1 cellular context compared by ENCODE assay signal in the genomic region with DNA sequence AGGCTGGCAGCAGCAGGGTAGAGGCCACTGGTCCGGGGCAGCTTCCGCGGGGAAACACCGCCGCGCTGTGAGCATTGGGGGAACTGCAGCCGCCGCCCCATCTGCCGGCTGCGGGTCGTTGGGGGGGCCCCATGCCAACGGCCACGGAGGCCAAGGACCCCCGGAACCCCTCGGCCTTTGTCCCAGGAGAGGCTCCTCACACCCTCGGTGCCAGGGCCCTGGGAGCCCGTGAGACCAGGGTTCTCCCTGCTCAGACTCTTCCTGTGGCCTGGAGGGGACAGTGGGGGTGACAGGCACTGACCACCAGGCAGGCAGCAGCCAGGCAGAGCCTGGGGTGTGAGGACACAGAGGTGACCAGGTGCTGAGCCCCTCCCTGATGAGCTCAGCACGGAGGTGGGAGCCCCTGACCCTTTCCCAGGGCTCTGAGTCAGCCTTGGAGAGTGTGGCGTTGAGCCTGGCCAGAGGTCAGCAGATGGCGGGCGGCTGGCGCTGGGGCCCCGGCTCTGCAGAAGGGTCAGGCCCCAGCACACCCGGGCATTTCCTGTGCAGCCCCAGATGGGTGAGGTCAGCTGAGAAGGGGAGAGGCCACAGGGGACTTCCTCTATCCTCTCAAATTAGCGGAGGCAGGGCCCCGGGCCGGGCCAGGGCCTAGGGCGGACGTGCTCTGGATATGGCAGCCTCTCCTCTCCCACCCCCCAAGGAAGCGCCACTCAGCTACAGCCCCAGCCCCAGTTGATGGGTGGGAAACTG.
TF ChIP-seq lines count a peak whose summit lies in the region.

No MANE protein-coding gene starts in this region.

TF ChIP-seq in HepG2, 621 proteins besides CTCF, POLR2A, EP300 and RAD21 (continued from another document and continues in another):
- peak; percentile 16; the same call in 1 of the 2 replicates for TF ChIP-seq ZBED4 (CRISPR knock-in tag; IDR thresholded peaks at IDR 0.05; ENCODE audit: borderline replicate concordance)
- TF ChIP-seq ARID4A (CRISPR knock-in tag; IDR thresholded peaks at IDR 0.05; ENCODE audit: borderline replicate concordance), result peak; percentile 32; the same call in 1 of the 2 replicates
- no peak; the same call in 1 of the 2 replicates for TF ChIP-seq ZNF788 (CRISPR knock-in tag; IDR thresholded peaks at IDR 0.05; ENCODE audit: borderline replicate concordance)
- TF ChIP-seq ZFP82 (CRISPR knock-in tag; IDR thresholded peaks at IDR 0.05; ENCODE audit: borderline replicate concordance), result 0 out of 2 replicates have a peak, but pooled peaks have one; percentile 52
- TF ChIP-seq ETV5 (CRISPR knock-in tag; IDR thresholded peaks at IDR 0.05; ENCODE audit: borderline replicate concordance), result peak; percentile 83; the same call in 1 of the 2 replicates
- TF ChIP-seq ZNF138 (CRISPR knock-in tag; IDR thresholded peaks at IDR 0.05; ENCODE audit: low read depth), result no peak
- TF ChIP-seq MIER3 (CRISPR knock-in tag; IDR thresholded peaks at IDR 0.05; ENCODE audit: borderline replicate concordance), result peak; percentile 17; the same call in 1 of the 2 replicates
- peak; percentile 82 for TF ChIP-seq SAP130 (CRISPR knock-in tag; IDR thresholded peaks at IDR 0.05; ENCODE audit: low read depth)
- peak; percentile 44; the same call in 1 of the 2 replicates for TF ChIP-seq POLR2AphosphoS5 (IDR thresholded peaks at IDR 0.05; ENCODE audit: low read depth, low read length)
- TF ChIP-seq LCORL (IDR thresholded peaks at IDR 0.05), result no peak
- peak; percentile 85; the same call in 1 of the 2 replicates for TF ChIP-seq LCORL (CRISPR knock-in tag; IDR thresholded peaks at IDR 0.05)
- no peak for TF ChIP-seq MIER2 (CRISPR knock-in tag; IDR thresholded peaks at IDR 0.05)
- TF ChIP-seq POGK (CRISPR knock-in tag; conservative IDR thresholded peaks at IDR 0.05), result 0 out of 2 replicates have a peak, but pooled peaks have one; percentile 45
- TF ChIP-seq HES4 (CRISPR knock-in tag; IDR thresholded peaks at IDR 0.05; ENCODE audit: borderline replicate concordance), result no peak; the same call in 1 of the 2 replicates
- peak; percentile 15 for TF ChIP-seq ZEB1 (IDR thresholded peaks at IDR 0.05; ENCODE audit: insufficient replicate concordance, low read depth)
- no peak for TF ChIP-seq HMG20B (CRISPR knock-in tag; conservative IDR thresholded peaks at IDR 0.05)
- TF ChIP-seq ZNF563 (CRISPR knock-in tag; IDR thresholded peaks at IDR 0.05), result peak; percentile 25; the same call in 1 of the 2 replicates
- peak; percentile 68 for TF ChIP-seq POLR2G (IDR thresholded peaks at IDR 0.05; ENCODE audit: low read depth, low read length)
- TF ChIP-seq NCOR1 (IDR thresholded peaks at IDR 0.05; ENCODE audit: borderline replicate concordance, low read length), result no peak
- TF ChIP-seq NCOA2 (CRISPR knock-in tag; IDR thresholded peaks at IDR 0.05), result no peak
- TF ChIP-seq ATF5 (CRISPR knock-in tag; IDR thresholded peaks at IDR 0.05; ENCODE audit: low read depth), result peak; percentile 38; the same call in 1 of the 2 replicates
- TF ChIP-seq, protein P1, sequence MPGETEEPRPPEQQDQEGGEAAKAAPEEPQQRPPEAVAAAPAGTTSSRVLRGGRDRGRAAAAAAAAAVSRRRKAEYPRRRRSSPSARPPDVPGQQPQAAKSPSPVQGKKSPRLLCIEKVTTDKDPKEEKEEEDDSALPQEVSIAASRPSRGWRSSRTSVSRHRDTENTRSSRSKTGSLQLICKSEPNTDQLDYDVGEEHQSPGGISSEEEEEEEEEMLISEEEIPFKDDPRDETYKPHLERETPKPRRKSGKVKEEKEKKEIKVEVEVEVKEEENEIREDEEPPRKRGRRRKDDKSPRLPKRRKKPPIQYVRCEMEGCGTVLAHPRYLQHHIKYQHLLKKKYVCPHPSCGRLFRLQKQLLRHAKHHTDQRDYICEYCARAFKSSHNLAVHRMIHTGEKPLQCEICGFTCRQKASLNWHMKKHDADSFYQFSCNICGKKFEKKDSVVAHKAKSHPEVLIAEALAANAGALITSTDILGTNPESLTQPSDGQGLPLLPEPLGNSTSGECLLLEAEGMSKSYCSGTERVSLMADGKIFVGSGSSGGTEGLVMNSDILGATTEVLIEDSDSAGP (CRISPR knock-in tag; IDR thresholded peaks at IDR 0.05; ENCODE audit: borderline replicate concordance), result peak; percentile 56; the same call in 1 of the 2 replicates
- no peak for TF ChIP-seq ZNF619 (CRISPR knock-in tag; IDR thresholded peaks at IDR 0.05)
- TF ChIP-seq SALL1 (CRISPR knock-in tag; IDR thresholded peaks at IDR 0.05), result no peak; the same call in 1 of the 2 replicates
- 0 out of 2 replicates have a peak, but pooled peaks have one; percentile 50 for TF ChIP-seq ZNF772 (CRISPR knock-in tag; IDR thresholded peaks at IDR 0.05)
- peak; percentile 72 for TF ChIP-seq MED1 (CRISPR knock-in tag; IDR thresholded peaks at IDR 0.05)
- peak; percentile 30; the same call in 1 of the 2 replicates for TF ChIP-seq GZF1 (CRISPR knock-in tag; IDR thresholded peaks at IDR 0.05)
- TF ChIP-seq ZNF766 (CRISPR knock-in tag; IDR thresholded peaks at IDR 0.05; ENCODE audit: borderline replicate concordance), result no peak
- TF ChIP-seq, protein P2, sequence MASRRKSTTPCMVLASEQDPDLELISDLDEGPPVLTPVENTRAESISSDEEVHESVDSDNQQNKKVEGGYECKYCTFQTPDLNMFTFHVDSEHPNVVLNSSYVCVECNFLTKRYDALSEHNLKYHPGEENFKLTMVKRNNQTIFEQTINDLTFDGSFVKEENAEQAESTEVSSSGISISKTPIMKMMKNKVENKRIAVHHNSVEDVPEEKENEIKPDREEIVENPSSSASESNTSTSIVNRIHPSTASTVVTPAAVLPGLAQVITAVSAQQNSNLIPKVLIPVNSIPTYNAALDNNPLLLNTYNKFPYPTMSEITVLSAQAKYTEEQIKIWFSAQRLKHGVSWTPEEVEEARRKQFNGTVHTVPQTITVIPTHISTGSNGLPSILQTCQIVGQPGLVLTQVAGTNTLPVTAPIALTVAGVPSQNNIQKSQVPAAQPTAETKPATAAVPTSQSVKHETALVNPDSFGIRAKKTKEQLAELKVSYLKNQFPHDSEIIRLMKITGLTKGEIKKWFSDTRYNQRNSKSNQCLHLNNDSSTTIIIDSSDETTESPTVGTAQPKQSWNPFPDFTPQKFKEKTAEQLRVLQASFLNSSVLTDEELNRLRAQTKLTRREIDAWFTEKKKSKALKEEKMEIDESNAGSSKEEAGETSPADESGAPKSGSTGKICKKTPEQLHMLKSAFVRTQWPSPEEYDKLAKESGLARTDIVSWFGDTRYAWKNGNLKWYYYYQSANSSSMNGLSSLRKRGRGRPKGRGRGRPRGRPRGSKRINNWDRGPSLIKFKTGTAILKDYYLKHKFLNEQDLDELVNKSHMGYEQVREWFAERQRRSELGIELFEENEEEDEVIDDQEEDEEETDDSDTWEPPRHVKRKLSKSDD (CRISPR knock-in tag; IDR thresholded peaks at IDR 0.05; ENCODE audit: low read depth), result no peak
- peak; percentile 64; the same call in 1 of the 2 replicates for TF ChIP-seq NR2F2 (IDR thresholded peaks at IDR 0.05; ENCODE audit: borderline replicate concordance, low read depth)
- peak; percentile 62; the same call in 1 of the 2 replicates for TF ChIP-seq ZSCAN29 (CRISPR knock-in tag; conservative IDR thresholded peaks at IDR 0.05)
- TF ChIP-seq ZNF552 (CRISPR knock-in tag; IDR thresholded peaks at IDR 0.05; ENCODE audit: borderline replicate concordance), result 0 out of 2 replicates have a peak, but pooled peaks have one; percentile 56
- TF ChIP-seq NFKB2 (CRISPR knock-in tag; IDR thresholded peaks at IDR 0.05; ENCODE audit: borderline replicate concordance), result peak; percentile 38; the same call in 1 of the 2 replicates
- no peak for TF ChIP-seq ELK4 (CRISPR knock-in tag; IDR thresholded peaks at IDR 0.05; ENCODE audit: borderline replicate concordance)
